ENCODE assay signal across 21 cellular contexts in the genomic region with DNA sequence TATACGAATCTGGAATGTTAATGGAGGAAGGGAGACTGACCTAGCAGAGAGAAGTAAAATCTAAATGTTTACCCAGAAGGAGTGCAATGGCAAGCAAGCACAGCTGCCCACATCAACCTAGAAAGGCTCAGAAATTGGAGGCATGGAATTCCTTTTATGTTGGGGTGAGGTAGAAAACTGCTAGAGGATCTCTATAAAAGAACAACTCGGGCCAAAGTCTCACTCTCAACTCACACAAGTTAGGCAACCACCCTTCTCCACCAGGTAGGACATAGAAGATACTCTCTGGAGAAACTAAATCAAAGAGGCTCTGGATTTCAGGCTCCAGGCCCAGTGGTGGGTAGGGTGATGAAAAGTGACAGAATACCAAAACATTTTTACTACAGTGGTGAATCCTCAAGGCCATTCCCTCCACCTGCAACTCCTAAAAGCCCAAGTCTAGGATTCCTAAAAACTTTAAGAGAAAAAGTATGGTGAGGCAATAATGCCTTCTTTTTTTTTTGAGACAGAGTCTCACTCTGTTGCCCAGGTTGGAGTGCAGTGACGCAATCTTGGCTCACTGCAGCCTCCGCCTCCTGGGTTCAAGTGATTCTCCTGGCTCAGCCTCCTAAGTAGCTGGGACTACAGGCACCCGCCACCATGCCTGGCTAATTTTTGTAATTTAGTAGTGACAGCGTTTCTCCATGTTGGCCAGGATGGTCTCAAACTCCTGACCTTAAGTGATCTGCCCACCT. TPM values are rescaled to one million over a fixed set of nuclear protein-coding genes. Genes with fewer than 3 reads are reported as not detected.
DNase-seq lines count a peak whose midpoint lies in the region; ATAC-seq, FAIRE-seq and TF ChIP-seq lines count a peak whose summit lies in the region.
"Had no signal": no experiment of that assay in that cellular context is flagged by ENCODE, and none has a peak within 500 bp of the region (broad histone marks: within the 10 kb centered on the region; RNA-seq: fewer than 3 reads in every experiment).

No MANE protein-coding gene starts in this region.

- no peaks in the 10 kb centered on the region for H3K27me3 ChIP-seq in Caco-2 (replicated peaks; ENCODE audit: control insufficient read depth, insufficient read depth, low read length)
- no peaks in the 10 kb centered on the region for H3K27me3 ChIP-seq in SJCRH30
- H3K27me3 ChIP-seq in K562 (ENCODE audit: control insufficient read depth in 2 of 2, insufficient read depth in 2 of 2, low read length in 2 of 2), result no peaks in the 10 kb centered on the region
- H3K27me3 ChIP-seq in trophoblast cell (ENCODE audit: insufficient read depth, low read length), result no peaks in the 10 kb centered on the region
- H3K27me3 ChIP-seq in pancreas, result no peaks in the 10 kb centered on the region
- H3K27me3 ChIP-seq: BLaER1 had no signal

- no peak overlapping the region for H3K23ac ChIP-seq in trophoblast cell (ENCODE audit: low read length)

- H4K20me1 ChIP-seq in K562 (replicated peaks; ENCODE audit: control insufficient read depth, insufficient read depth, low read length), result no peaks in the 10 kb centered on the region
- H4K20me1 ChIP-seq: BLaER1 had no signal

- no peak overlapping the region for H3K18ac ChIP-seq in trophoblast cell (ENCODE audit: low read length)

- no peak for TF ChIP-seq CTCF in Caco-2 (IDR thresholded peaks at IDR 0.05; ENCODE audit: insufficient read depth in 1 of 2, low read depth in 1 of 2, low read length in 1 of 2, severe bottlenecking in 1 of 2, unreplicated experiment in 1 of 2)
- no peak for TF ChIP-seq CTCF in K562 (IDR thresholded peaks at IDR 0.05 in 2 of 3, conservative IDR thresholded peaks at IDR 0.05 in 1 of 3; ENCODE audit: insufficient read depth in 2 of 3, low read depth in 1 of 3, low read length in 3 of 3)
- TF ChIP-seq CTCF in pancreas (IDR thresholded peaks at IDR 0.05), result no peak
- no peak for TF ChIP-seq CTCF in Calu3 (IDR thresholded peaks at IDR 0.05; ENCODE audit: unreplicated experiment)

- peaks cover 13% of the 10 kb centered on the region for H3K79me1 ChIP-seq in trophoblast cell (ENCODE audit: low read length)

- H2AK5ac ChIP-seq in trophoblast cell (ENCODE audit: low read length), result peak overlapping the region; percentile 23

- peaks cover 43% of the 10 kb centered on the region for H3K4me1 ChIP-seq in Caco-2
- H3K4me1 ChIP-seq in SJCRH30, result no peaks in the 10 kb centered on the region; the same call in 1 of the 2 replicates
- no peaks in the 10 kb centered on the region for H3K4me1 ChIP-seq in K562 (replicated peaks in 1 of 2; ENCODE audit: control insufficient read depth in 2 of 2, insufficient read depth in 2 of 2, low read length in 2 of 2)
- H3K4me1 ChIP-seq in trophoblast cell (ENCODE audit: control insufficient read depth in 1 of 2, insufficient read depth in 2 of 2, low read length in 2 of 2), result peaks cover 0 to 7% of the 10 kb centered on the region in 2 experiments
- no peaks in the 10 kb centered on the region for H3K4me1 ChIP-seq in pancreas
- H3K4me1 ChIP-seq: BLaER1 had no signal

- H3K27me3 Mint-ChIP-seq in Caco-2 (ENCODE audit: insufficient read depth, unreplicated experiment) (no peaks in the 10 kb centered on the region), Calu3 (ENCODE audit: unreplicated experiment) (no peaks in the 10 kb centered on the region)
- H3K27me3 Mint-ChIP-seq: IgD-negative memory B cell had no signal

- in situ Hi-C loops in K562 (cut with MboI), result no loop called here

- H3K4me3 ChIP-seq in Caco-2 (ENCODE audit: low read depth, low read length) (no peak overlapping the region), SJCRH30 (no peak overlapping the region), K562 (no peak overlapping the region), trophoblast cell (ENCODE audit: low read depth, low read length) (no peak overlapping the region), pancreas (no peak overlapping the region)
- H3K4me3 ChIP-seq: BLaER1, GM12878 had no signal

- BruUV-seq in Caco-2 (replicated peaks; lab: Mats Ljungman, UMichigan), result TSS peak; percentile 89
- BruUV-seq in K562 (replicated peaks; lab: Mats Ljungman, UMichigan), result no TSS peak
- no TSS peak for BruUV-seq in Calu3 (replicated peaks; lab: Mats Ljungman, UMichigan)

- no peak overlapping the region for H3K4me3 Mint-ChIP-seq in Caco-2 (ENCODE audit: unreplicated experiment)
- H3K4me3 Mint-ChIP-seq in Calu3 (ENCODE audit: low read depth, unreplicated experiment), result no peak overlapping the region
- H3K4me3 Mint-ChIP-seq: CD8-positive, alpha-beta memory T cell; HFFc6; IgD-negative memory B cell had no signal

- H3K9me3 Mint-ChIP-seq in Caco-2 (ENCODE audit: unreplicated experiment) (peaks cover 28% of the 10 kb centered on the region), Calu3 (ENCODE audit: low read depth, unreplicated experiment) (peaks cover 5% of the 10 kb centered on the region)
- H3K9me3 Mint-ChIP-seq: CD8-positive, alpha-beta memory T cell; HFFc6 had no signal

- no peak overlapping the region for H3K4ac ChIP-seq in trophoblast cell (ENCODE audit: low read depth, low read length)

- intact Hi-C loops in Caco-2 (cut with micrococcal nuclease; ENCODE audit: unreplicated experiment), result loop anchor here (1.0 kb wide), 3 partner anchors 13 to 83 kb away; no protein-coding TSS in a partner anchor
- intact Hi-C loops in K562 (cut with micrococcal nuclease), result no loop called here
- intact Hi-C loops in pancreas (cut with DNase I), result no loop called here
- intact Hi-C loops in Calu3 (cut with micrococcal nuclease; ENCODE audit: unreplicated experiment), result no loop called here

- POLR2A ChIA-PET in Caco-2 (lab: Charles Lee) (interaction anchor here (2.7 kb wide), 1 partner anchor 9 kb away, joined by 8 read pairs; the partner anchor contains the start of gene ADGRG6), K562 (lab: Yijun Ruan, JAX) (no interaction called here)

- H3K9ac ChIP-seq in K562 (ENCODE audit: insufficient read depth in 1 of 2, low read depth in 2 of 2, low read length in 2 of 2) (no peak overlapping the region), trophoblast cell (ENCODE audit: low read length) (no peak overlapping the region)
- H3K9ac ChIP-seq: BLaER1, KMS-11 had no signal

- CTCF ChIA-PET in Caco-2 (lab: Charles Lee), result interaction anchor here (0.6 kb wide), 2 partner anchors 60 to 95 kb away, joined by 3 read pairs; no protein-coding TSS in a partner anchor
- CTCF ChIA-PET in K562 (lab: Yijun Ruan, JAX; ENCODE audit: low intra/inter-chr PET ratio), result interaction anchor here (0.7 kb wide), 1 partner anchor 68 kb away, joined by 3 read pairs; no protein-coding TSS in a partner anchor
- CTCF ChIA-PET in Calu3 (lab: Charles Lee), result no interaction called here

- H4K8ac ChIP-seq in trophoblast cell (ENCODE audit: low read depth, low read length), result peak overlapping the region; percentile 29

- H3K36me3 ChIP-seq in Caco-2 (ENCODE audit: control insufficient read depth, insufficient read depth, low read length), result no peaks in the 10 kb centered on the region
- no peaks in the 10 kb centered on the region for H3K36me3 ChIP-seq in SJCRH30
- H3K36me3 ChIP-seq in K562 (ENCODE audit: control insufficient read depth, insufficient read depth, low read length), result no peaks in the 10 kb centered on the region
- no peaks in the 10 kb centered on the region for H3K36me3 ChIP-seq in trophoblast cell (ENCODE audit: control insufficient read depth in 1 of 2, insufficient read depth in 2 of 2, low read length in 2 of 2)
- H3K36me3 ChIP-seq in pancreas, result no peaks in the 10 kb centered on the region
- H3K36me3 ChIP-seq: BLaER1 had no signal

- H3K4me2 ChIP-seq in K562 (ENCODE audit: insufficient read depth, low read length) (no peak overlapping the region), trophoblast cell (ENCODE audit: low read length) (no peak overlapping the region)
- H3K4me2 ChIP-seq: BLaER1, KMS-11 had no signal

- no peak for TF ChIP-seq RAD21 in K562 (CRISPR knock-in tag; conservative IDR thresholded peaks at IDR 0.05 in 1 of 2, IDR thresholded peaks at IDR 0.05 in 1 of 2)

- H3K27ac ChIP-seq in SJCRH30 (no peak overlapping the region), K562 (ENCODE audit: extremely low read depth, low read depth, low read length) (no peak overlapping the region), trophoblast cell (ENCODE audit: low read depth, low read length) (no peak overlapping the region), pancreas (no peak overlapping the region)
- H3K27ac ChIP-seq: 22Rv1, BLaER1, HL-60, KMS-11 had no signal

- H3K9me3 ChIP-seq in Caco-2 (no peaks in the 10 kb centered on the region), SJCRH30 (replicated peaks) (no peaks in the 10 kb centered on the region), K562 (replicated peaks; ENCODE audit: control insufficient read depth, insufficient read depth, low read depth, low read length) (no peaks in the 10 kb centered on the region), trophoblast cell (ENCODE audit: insufficient read depth, low read depth, low read length) (no peaks in the 10 kb centered on the region), pancreas (no peaks in the 10 kb centered on the region)
- H3K9me3 ChIP-seq: BLaER1 had no signal

- H3K27ac Mint-ChIP-seq in Caco-2 (ENCODE audit: unreplicated experiment), result peak overlapping the region; percentile 84
- H3K27ac Mint-ChIP-seq in Calu3 (ENCODE audit: unreplicated experiment), result no peak overlapping the region
- H3K27ac Mint-ChIP-seq: CD8-positive, alpha-beta memory T cell; HFFc6; IgD-negative memory B cell had no signal

- TF ChIP-seq POLR2A in K562 (conservative IDR thresholded peaks at IDR 0.05), result no peak

- H3K36me3 Mint-ChIP-seq in Caco-2 (ENCODE audit: insufficient read depth, unreplicated experiment) (peaks cover 16% of the 10 kb centered on the region), Calu3 (ENCODE audit: insufficient read depth, unreplicated experiment) (no peaks in the 10 kb centered on the region)
- H3K36me3 Mint-ChIP-seq: CD8-positive, alpha-beta memory T cell; IgD-negative memory B cell had no signal

- H3K14ac ChIP-seq in trophoblast cell (ENCODE audit: low read length), result no peak overlapping the region

- H2AFZ ChIP-seq in K562 (ENCODE audit: low read depth, low read length) (no peak overlapping the region), trophoblast cell (ENCODE audit: insufficient read depth, low read length, poor library complexity) (no peak overlapping the region)

- TF ChIP-seq EP300 in K562 (IDR thresholded peaks at IDR 0.05; ENCODE audit: low read length), result no peak

- WGBS in K562 (ENCODE audit: insufficient coverage, low coverage, missing lambda C conversion rate), result 0% methylated on average over 6 of the region's 6 CpGs
- WGBS in trophoblast cell (ENCODE audit: extremely low coverage, insufficient coverage, insufficient read length), result no CpG with 5 or more reads among the region's 6 CpGs
- whole genome bisulfite sequencing in pancreas, 2 donors, result 72 to 79% methylated on average over 6 of the region's 6 CpGs

- H3K9me1 ChIP-seq in K562 (ENCODE audit: control insufficient read depth, insufficient read depth, low read length), result no peaks in the 10 kb centered on the region

- DNase-seq in Caco-2 (peak; percentile 72 to 73), SJCRH30 (peak; percentile 3 to 26), K562 (ENCODE audit: extremely low read depth in 1 of 4, low spot score in 3 of 4) (no peak), trophoblast cell (no peak), pancreas (no peak), Calu3 (no peak), DMS153 (lab: John Stamatoyannopoulos, UW) (no peak), GM19239 (ENCODE audit: insufficient read length, low spot score) (no peak)
- DNase-seq: AML-193; CD8-positive, alpha-beta memory T cell; DMS 273 treated with DMSO at 0.1 percent for 48 hours; DMS79; HCEC 1CT; HFFc6 had no signal

- H4K12ac ChIP-seq in trophoblast cell (ENCODE audit: low read depth, low read length), result no peak overlapping the region

- H3K4me1 Mint-ChIP-seq in Caco-2 (ENCODE audit: low read depth, unreplicated experiment) (peaks cover 50% of the 10 kb centered on the region), Calu3 (ENCODE audit: low read depth, unreplicated experiment) (peaks cover 15% of the 10 kb centered on the region)
- H3K4me1 Mint-ChIP-seq: CD8-positive, alpha-beta memory T cell had no signal

- peak overlapping the region; percentile 60 for H2BK120ac ChIP-seq in trophoblast cell (ENCODE audit: insufficient read depth, low read length, poor library complexity)

- H2BK5ac ChIP-seq in trophoblast cell (ENCODE audit: low read depth, low read length, poor library complexity), result peak overlapping the region; percentile 40

- ATAC-seq in K562 (no peak), pancreas (no peak)
- ATAC-seq: GM12878 had no signal

- FAIRE-seq in K562 (lab: Jason Lieb, UNC) (no peak), pancreas (lab: Jason Lieb, UNC) (no peak), GM19239 (lab: Jason Lieb, UNC) (no peak)
- FAIRE-seq: GM12878, GM18507 had no signal

- H3K79me2 ChIP-seq in K562 (ENCODE audit: control insufficient read depth, insufficient read depth, low read length) (no peaks in the 10 kb centered on the region), trophoblast cell (ENCODE audit: control insufficient read depth, insufficient read depth, low read length, poor library complexity) (no peaks in the 10 kb centered on the region)

- H4K91ac ChIP-seq in trophoblast cell (ENCODE audit: low read depth, low read length), result peak overlapping the region; percentile 62

- H2BK12ac ChIP-seq in trophoblast cell (ENCODE audit: low read length), result peak overlapping the region; percentile 92

RNA-seq across cellular contexts. Expression of gene ADGRG6, which starts 9.4 kb away (rescaled TPM):
- total RNA-seq in Caco-2 (2022), result 98.0 and 98.7 TPM in 2 replicates
- total RNA-seq in SJCRH30 (2014; rRNA removed; shearing (Covaris generic)), result 2.8 and 3.0 TPM in 2 replicates
- total RNA-seq in K562 (2011; cell fraction: chromatin; rRNA removed; ENCODE audit: low replicate concordance), result 0.25 and 0.35 TPM in 2 replicates
- total RNA-seq in K562 (2011; cell fraction: nucleolus; rRNA removed), result not detected in 2 replicates
- total RNA-seq in K562 (2011; cell fraction: nucleoplasm; rRNA removed), result 0.08 and 0.59 TPM in 2 replicates
- under 0.01 and 0.05 TPM in 2 replicates for total RNA-seq in K562 (2014; rRNA removed)
- total RNA-seq in K562 (2014; rRNA removed; fragmentation: Illumina TruSeq; extraction: Trizol), result under 0.01 TPM in 1 of 2 replicates, not detected in the other
- total RNA-seq in K562 (2015; rRNA removed; fragmentation: Illumina TruSeq; extraction: Trizol), result not detected in 2 replicates
- total RNA-seq in K562 (2021), result 0.11 and 0.13 TPM in 2 replicates
- polyA plus RNA-seq in K562 (2011; rRNA removed), result 0.04 and 0.06 TPM in 2 replicates
- 0.07 and 0.10 TPM in 2 replicates for polyA plus RNA-seq in K562 (2011; cell fraction: cytosol; rRNA removed)
- 0.13 and 0.27 TPM in 2 replicates for polyA plus RNA-seq in K562 (2011; cell fraction: nucleus; rRNA removed)
- polyA plus RNA-seq in K562 (2012), result 0.03 and 0.07 TPM in 2 replicates
- not detected in 2 replicates for polyA plus RNA-seq in K562 (2014; fragmentation: Illumina TruSeq; extraction: Trizol)
- not detected for polyA plus RNA-seq in K562 (2014; fragmentation: Nextera tagmentation; extraction: Ambion mirVana)
- not detected in 2 replicates for polyA plus RNA-seq in K562 (2014; rRNA removed)
- 0.11 and 0.18 TPM in 2 replicates for polyA minus RNA-seq in K562 (2011; rRNA and poly(A)+ RNA removed)
- polyA minus RNA-seq in K562 (2011; cell fraction: cytosol; rRNA and poly(A)+ RNA removed), result 1.7 TPM in 1 of 2 replicates, not detected in the other
- 0.11 and 0.13 TPM in 2 replicates for polyA minus RNA-seq in K562 (2011; cell fraction: nucleus; rRNA and poly(A)+ RNA removed)
- polyA plus RNA-seq in trophoblast cell (2013), result 39.0 and 41.3 TPM in 2 replicates
- 10 to 100 TPM in 1 of 6 donors, 1 to 10 TPM in 5; 2.2 to 10.7 (median 5.4) TPM for total RNA-seq in pancreas
- polyA plus RNA-seq in pancreas, result 1 to 10 TPM; 1.6 to 3.3 TPM
- total RNA-seq in Calu3 (2022), result 84.6 and 109 TPM in 2 replicates
- polyA plus RNA-seq: CD8-positive, alpha-beta memory T cell; IgD-negative memory B cell had no signal

Comparison
In these comparisons a context has a peak if more than half of its experiments do, and no peak if none do; other contexts are left out.
1. DNase-seq: peak in Caco-2 (2 of 2) and SJCRH30 (2 of 2); none in K562 (0 of 4), trophoblast cell (0 of 2), pancreas (0 of 6), Calu3 (single experiment), DMS153 (single experiment) and GM19239 (single experiment).